17 cellular contexts compared by ENCODE assay signal in the genomic region with DNA sequence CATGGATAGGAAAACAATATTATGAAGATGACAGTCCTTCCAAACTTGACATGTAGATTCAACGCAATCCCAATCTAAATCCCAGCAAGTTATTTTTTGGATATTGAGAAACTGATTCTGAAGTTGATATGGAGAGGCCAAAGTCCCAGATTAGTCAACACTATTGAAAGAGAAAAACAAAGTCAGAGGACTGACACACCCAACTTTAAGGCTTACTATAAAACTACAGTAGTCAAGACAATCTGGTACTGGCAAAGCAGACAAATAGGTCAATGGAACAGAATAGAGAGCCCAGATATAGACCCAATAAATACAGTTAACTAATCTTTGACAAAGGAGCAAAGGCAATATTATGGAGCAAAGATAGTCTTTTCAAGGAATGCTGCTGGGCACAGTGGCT.
A peak's percentile ranks its signal among the peaks of the same experiment; 100 is the strongest.
DNase-seq lines count a peak whose midpoint lies in the region; ATAC-seq, FAIRE-seq and TF ChIP-seq lines count a peak whose summit lies in the region.
"Had no signal": no experiment of that assay in that cellular context is flagged by ENCODE, and none has a peak within 500 bp of the region (broad histone marks: within the 10 kb centered on the region; RNA-seq: fewer than 3 reads in every experiment).

No MANE protein-coding gene starts in this region.

- no peak overlapping the region for H3K4me3 Mint-ChIP-seq in T-cell
- H3K4me3 Mint-ChIP-seq: CD4-positive, alpha-beta memory T cell; GM23338; H9 had no signal

- H3K36me3 Mint-ChIP-seq in T-cell: no peaks in the 10 kb centered on the region
- H3K36me3 Mint-ChIP-seq: CD4-positive, alpha-beta memory T cell had no signal

- H3K27ac ChIP-seq in hepatocyte (no peak overlapping the region), liver (ENCODE audit: low read depth in 1 of 2, low read length in 2 of 2) (no peak overlapping the region), small intestine (ENCODE audit: low read depth in 1 of 2, low read length in 1 of 2) (no peak overlapping the region)
- no peak overlapping the region for H3K27ac ChIP-seq in effector memory CD4-positive, alpha-beta T cell (ENCODE audit: insufficient read depth, low read length, poor library complexity, severe bottlenecking)

- H3K36me3 ChIP-seq in hepatocyte (replicated peaks; ENCODE audit: insufficient read depth, low read depth) (no peaks in the 10 kb centered on the region), liver (ENCODE audit: control insufficient read depth in 4 of 4, insufficient read depth in 3 of 4, low read depth in 1 of 4, low read length in 3 of 4) (no peaks in the 10 kb centered on the region), small intestine (ENCODE audit: control insufficient read depth in 2 of 2, insufficient read depth in 2 of 2, low read length in 2 of 2) (no peaks in the 10 kb centered on the region)
- no peaks in the 10 kb centered on the region for H3K36me3 ChIP-seq in effector memory CD4-positive, alpha-beta T cell (ENCODE audit: control insufficient read depth, insufficient read depth, low read length)

- no peaks in the 10 kb centered on the region for H3K4me1 Mint-ChIP-seq in T-cell
- H3K4me1 Mint-ChIP-seq: GM23338, H9 had no signal

- FAIRE-seq in small intestine (lab: Jason Lieb, UNC): no peak
- FAIRE-seq: GM12891, GM18507 had no signal

- peaks cover 8% of the 10 kb centered on the region for H3K4me1 ChIP-seq in hepatocyte (ENCODE audit: insufficient read depth)
- no peaks in the 10 kb centered on the region for H3K4me1 ChIP-seq in liver (ENCODE audit: control insufficient read depth in 4 of 4, insufficient read depth in 4 of 4, low read length in 3 of 4)
- no peaks in the 10 kb centered on the region for H3K4me1 ChIP-seq in small intestine (ENCODE audit: control insufficient read depth in 2 of 2, insufficient read depth in 1 of 2, low read depth in 1 of 2, low read length in 1 of 2)
- no peaks in the 10 kb centered on the region for H3K4me1 ChIP-seq in effector memory CD4-positive, alpha-beta T cell (ENCODE audit: control insufficient read depth, insufficient read depth, low read length, poor library complexity, severe bottlenecking)

- no peak for TF ChIP-seq RAD21 in liver (IDR thresholded peaks at IDR 0.05)

- no peak overlapping the region for H3K9ac ChIP-seq in liver (ENCODE audit: low read depth in 1 of 2, low read length in 2 of 2)

- 62% methylated on average over 1 of the region's 1 CpG for WGBS in hepatocyte (ENCODE audit: low lambda C conversion rate, missing lambda C conversion rate)
- WGBS in liver: 56% methylated on average over 1 of the region's 1 CpG
- 35 to 84% (median 61%) methylated on average over 1 of the region's 1 CpG for WGBS in small intestine, 3 donors

- H3K27me3 Mint-ChIP-seq in T-cell: peaks cover 10 to 15% of the 10 kb centered on the region in 2 donors

- CTCF ChIA-PET in T-cell (lab: Charles Lee): no interaction called here

- H3K9me3 ChIP-seq in hepatocyte (ENCODE audit: low read depth): no peaks in the 10 kb centered on the region
- H3K9me3 ChIP-seq in liver (ENCODE audit: control insufficient read depth in 4 of 4, low read length in 3 of 4): peaks cover 0 to 1% (median 0%) of the 10 kb centered on the region in 4 donors
- no peaks in the 10 kb centered on the region for H3K9me3 ChIP-seq in small intestine (ENCODE audit: control insufficient read depth, low read depth)
- H3K9me3 ChIP-seq in effector memory CD4-positive, alpha-beta T cell (ENCODE audit: control insufficient read depth, low read length): no peaks in the 10 kb centered on the region

- no peaks in the 10 kb centered on the region for H3K27me3 ChIP-seq in hepatocyte
- no peaks in the 10 kb centered on the region for H3K27me3 ChIP-seq in liver (ENCODE audit: control insufficient read depth in 4 of 4, insufficient read depth in 4 of 4, low read length in 3 of 4)
- H3K27me3 ChIP-seq in small intestine (ENCODE audit: control insufficient read depth in 2 of 2, insufficient read depth in 2 of 2, low read length in 2 of 2): no peaks in the 10 kb centered on the region
- H3K27me3 ChIP-seq in effector memory CD4-positive, alpha-beta T cell (replicated peaks; ENCODE audit: control insufficient read depth, insufficient read depth, low read length, poor library complexity, severe bottlenecking): no peaks in the 10 kb centered on the region

- H3K9me2 ChIP-seq in hepatocyte (replicated peaks; ENCODE audit: insufficient read depth): no peaks in the 10 kb centered on the region

- no peak overlapping the region for H2AFZ ChIP-seq in hepatocyte
- H2AFZ ChIP-seq: GM23338 had no signal

- H3K4me2 ChIP-seq in hepatocyte: no peak overlapping the region
- H3K4me2 ChIP-seq: GM23338 had no signal

- DNase-seq in hepatocyte (ENCODE audit: low spot score) (peak; percentile 14), small intestine (peak; percentile 78), NCI-H2196 treated with DMSO at 0.1 percent for 48 hours (lab: John Stamatoyannopoulos, UW; ENCODE audit: unreplicated experiment) (no peak), T-cell (no peak)
- DNase-seq in effector memory CD4-positive, alpha-beta T cell: no peak
- DNase-seq: C1 segment of cervical spinal cord; Calu3; CD4-positive, alpha-beta memory T cell; COR-L47; DMS53; DMS79 treated with DMSO at 0.1 percent for 48 hours; GF-D8; H9 had no signal

- POLR2A ChIA-PET in T-cell (lab: Charles Lee): no interaction called here

- H3K4me3 ChIP-seq in hepatocyte: no peak overlapping the region
- H3K4me3 ChIP-seq in liver (ENCODE audit: low read depth in 1 of 3, low read length in 3 of 3): no peak overlapping the region
- no peak overlapping the region for H3K4me3 ChIP-seq in small intestine (ENCODE audit: low read depth in 1 of 2, low read length in 2 of 2)
- no peak overlapping the region for H3K4me3 ChIP-seq in effector memory CD4-positive, alpha-beta T cell (ENCODE audit: insufficient read depth, low read depth, low read length, poor library complexity, severe bottlenecking)
- H3K4me3 ChIP-seq: GM23338 had no signal

- no peak for TF ChIP-seq CTCF in hepatocyte (IDR thresholded peaks at IDR 0.05; ENCODE audit: poor library complexity)
- TF ChIP-seq CTCF in liver (IDR thresholded peaks at IDR 0.05; ENCODE audit: low read depth, low read length, missing input control): no peak

- H3K79me2 ChIP-seq in hepatocyte: no peaks in the 10 kb centered on the region

- H3K27ac Mint-ChIP-seq in T-cell: no peak overlapping the region
- H3K27ac Mint-ChIP-seq: CD4-positive, alpha-beta memory T cell; GM23338; H9 had no signal

- no peaks in the 10 kb centered on the region for H3K9me3 Mint-ChIP-seq in T-cell
- H3K9me3 Mint-ChIP-seq: GM23338, H9 had no signal

- no peaks in the 10 kb centered on the region for H4K20me1 ChIP-seq in hepatocyte (ENCODE audit: insufficient read depth, poor library complexity, severe bottlenecking)

- no peak for ATAC-seq in T-cell (replicated peaks in 1 of 4)
- ATAC-seq: GM23338 had no signal

TF ChIP-seq in liver, 16 proteins besides CTCF, POLR2A, EP300 and RAD21:
- TF ChIP-seq, protein P1, sequence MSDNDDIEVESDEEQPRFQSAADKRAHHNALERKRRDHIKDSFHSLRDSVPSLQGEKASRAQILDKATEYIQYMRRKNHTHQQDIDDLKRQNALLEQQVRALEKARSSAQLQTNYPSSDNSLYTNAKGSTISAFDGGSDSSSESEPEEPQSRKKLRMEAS (IDR thresholded peaks at IDR 0.05): no peak
- TF ChIP-seq NR2F2 (IDR thresholded peaks at IDR 0.05) (no peak), HNF4A (conservative IDR thresholded peaks at IDR 0.05) (peak; percentile 25 to 28), GABPA (IDR thresholded peaks at IDR 0.05 in 1 of 2, conservative IDR thresholded peaks at IDR 0.05 in 1 of 2) (no peak)

Comparison
In these comparisons a context has a peak if more than half of its experiments do, and no peak if none do; other contexts are left out.
1. DNase-seq: peak in hepatocyte (single experiment) and small intestine (single experiment); none in effector memory CD4-positive, alpha-beta T cell (0 of 3), NCI-H2196 treated with DMSO at 0.1 percent for 48 hours (single experiment) and T-cell (0 of 34).